ENCODE assay signal across 8 cellular contexts in the genomic region with DNA sequence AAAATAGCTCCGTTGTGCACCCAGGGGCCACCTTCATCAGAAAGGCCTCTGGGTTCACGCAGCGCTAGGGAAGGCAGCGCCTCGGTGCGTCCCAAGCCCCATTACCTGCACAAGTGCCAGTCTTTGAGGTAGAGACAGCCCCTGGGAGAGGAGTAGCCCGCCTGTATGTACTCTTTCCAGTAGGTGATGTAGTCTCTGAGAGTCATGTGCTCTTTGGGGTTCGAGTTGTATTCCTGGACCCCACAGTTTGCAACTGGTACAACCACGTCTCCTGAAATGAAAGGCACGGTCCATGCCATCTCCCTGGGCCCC. TPM values are rescaled to one million over a fixed set of nuclear protein-coding genes. Genes with fewer than 3 reads are reported as not detected.
DNase-seq lines count a peak whose midpoint lies in the region; ATAC-seq, FAIRE-seq and TF ChIP-seq lines count a peak whose summit lies in the region.

No MANE protein-coding gene starts in this region.

- no peak for ATAC-seq in heart right ventricle

- H3K4me1 ChIP-seq in BE2C (no peaks in the 10 kb centered on the region; the same call in 1 of the 2 replicates), H9 (ENCODE audit: insufficient read depth, low read length) (peaks cover 5% of the 10 kb centered on the region; the same call in 1 of the 2 replicates), heart right ventricle (peaks cover 12 to 54% (median 38%) of the 10 kb centered on the region in 9 donors), small intestine (ENCODE audit: control insufficient read depth in 2 of 2, insufficient read depth in 1 of 2, low read depth in 1 of 2, low read length in 1 of 2) (peaks cover 2 to 5% of the 10 kb centered on the region in 2 donors)

- H3K23ac ChIP-seq in H9 (ENCODE audit: insufficient read length, low read depth, low read length): no peak overlapping the region

- H4K8ac ChIP-seq in H9 (replicated peaks; ENCODE audit: insufficient read length, low read depth, low read length): no peak overlapping the region

- no peaks in the 10 kb centered on the region for H3K79me1 ChIP-seq in H9 (ENCODE audit: insufficient read depth, low read depth, low read length, poor library complexity, severe bottlenecking)

- DNase-seq in BE2C: no peak
- no peak for DNase-seq in H9
- no peak for DNase-seq in T-helper 2 cell treated with Interferon-gamma antibody and Interleukin-4, amounts not matched to agents 5 μg/mL and 100 μg/mL, for 36 hours (ENCODE audit: low spot score)
- DNase-seq in heart right ventricle: no peak
- no peak for DNase-seq in small intestine
- DNase-seq in NCI-H2081 treated with DMSO at 0.1 percent for 48 hours (lab: John Stamatoyannopoulos, UW): no peak
- no peak for DNase-seq in NCI-H446 (lab: John Stamatoyannopoulos, UW)
- DNase-seq in Ammon's horn (ENCODE audit: low spot score): no peak

- H3K36me3 ChIP-seq in BE2C (peaks cover 26% of the 10 kb centered on the region), heart right ventricle (peaks cover 0 to 45% (median 10%) of the 10 kb centered on the region in 9 donors), small intestine (ENCODE audit: control insufficient read depth in 2 of 2, insufficient read depth in 2 of 2, low read length in 2 of 2) (no peaks in the 10 kb centered on the region)

- H3K36me3 Mint-ChIP-seq in H9 (ENCODE audit: insufficient read depth in 1 of 3, low read depth in 3 of 3): peaks cover 5 to 21% (median 20%) of the 10 kb centered on the region in 3 experiments; a peak in 6 of 7 replicates
- H3K36me3 Mint-ChIP-seq in T-helper 2 cell treated with Interferon-gamma antibody and Interleukin-4, amounts not matched to agents 5 μg/mL and 100 μg/mL, for 36 hours (ENCODE audit: low read depth): no peaks in the 10 kb centered on the region

- H3K79me2 ChIP-seq in H9 (ENCODE audit: insufficient read depth, low read length): peaks cover 8% of the 10 kb centered on the region; the same call in 1 of the 2 replicates

- H3T11ph ChIP-seq in H9 (ENCODE audit: low read length): no peak overlapping the region

- peak overlapping the region; percentile 95 for H3K4me2 ChIP-seq in H9 (ENCODE audit: insufficient read depth, insufficient read length, low read length)

- H4K91ac ChIP-seq in H9 (ENCODE audit: insufficient read length, low read depth, low read length): no peak overlapping the region

- no peak overlapping the region for H2AFZ ChIP-seq in H9 (ENCODE audit: low read length)

- no peak overlapping the region for H4K5ac ChIP-seq in H9 (ENCODE audit: insufficient read length, low read depth, low read length)

- H3K23me2 ChIP-seq in H9 (ENCODE audit: insufficient read length, low read depth, low read length, poor library complexity, severe bottlenecking): peaks cover 18% of the 10 kb centered on the region

- H3K27me3 ChIP-seq in BE2C: no peaks in the 10 kb centered on the region
- no peaks in the 10 kb centered on the region for H3K27me3 ChIP-seq in H9 (ENCODE audit: insufficient read depth, low read length)
- H3K27me3 ChIP-seq in heart right ventricle: no peaks in the 10 kb centered on the region
- no peaks in the 10 kb centered on the region for H3K27me3 ChIP-seq in small intestine (ENCODE audit: control insufficient read depth in 2 of 2, insufficient read depth in 2 of 2, low read length in 2 of 2)

- H2BK120ac ChIP-seq in H9 (ENCODE audit: low read depth, low read length, poor library complexity, severe bottlenecking): no peak overlapping the region

- H3K4me1 Mint-ChIP-seq in H9: peaks cover 15 to 29% of the 10 kb centered on the region in 2 experiments
- peaks cover 17% of the 10 kb centered on the region for H3K4me1 Mint-ChIP-seq in T-helper 2 cell treated with Interferon-gamma antibody and Interleukin-4, amounts not matched to agents 5 μg/mL and 100 μg/mL, for 36 hours (ENCODE audit: low read depth)

- peak overlapping the region; percentile 41 for H3K18ac ChIP-seq in H9 (ENCODE audit: insufficient read length, low read depth, low read length)

- H2BK5ac ChIP-seq in H9 (ENCODE audit: insufficient read length, low read length): no peak overlapping the region

- no peaks in the 10 kb centered on the region for H3K9me3 ChIP-seq in BE2C
- H3K9me3 ChIP-seq in H9 (ENCODE audit: control insufficient read depth, low read depth, low read length): no peaks in the 10 kb centered on the region
- no peaks in the 10 kb centered on the region for H3K9me3 ChIP-seq in heart right ventricle
- H3K9me3 ChIP-seq in small intestine (ENCODE audit: control insufficient read depth, low read depth): no peaks in the 10 kb centered on the region

- H2BK12ac ChIP-seq in H9 (ENCODE audit: insufficient read length, low read depth, low read length): no peak overlapping the region

- no peak overlapping the region for H3K4ac ChIP-seq in H9 (ENCODE audit: low read depth, low read length)

- H3K4me3 ChIP-seq in BE2C (ENCODE audit: low read depth, low read length) (peak overlapping the region; percentile 95), heart right ventricle (peak overlapping the region; percentile 74 to 100 (median 92)), small intestine (ENCODE audit: low read depth in 1 of 2, low read length in 2 of 2) (peak overlapping the region; percentile 72 to 79)

- no peaks in the 10 kb centered on the region for H3K9me3 Mint-ChIP-seq in H9
- no peaks in the 10 kb centered on the region for H3K9me3 Mint-ChIP-seq in T-helper 2 cell treated with Interferon-gamma antibody and Interleukin-4, amounts not matched to agents 5 μg/mL and 100 μg/mL, for 36 hours

- TF ChIP-seq CTCF in BE2C (IDR thresholded peaks at IDR 0.05; ENCODE audit: low read depth, low read length): no peak
- TF ChIP-seq CTCF in H9 (conservative IDR thresholded peaks at IDR 0.05): no peak
- no peak for TF ChIP-seq CTCF in heart right ventricle (IDR thresholded peaks at IDR 0.05)

- H3K27ac Mint-ChIP-seq in H9: peak overlapping the region in 2 of 3 experiments; percentile 7 to 39; a peak in 1 of 7 replicates
- peak overlapping the region; percentile 84 for H3K27ac Mint-ChIP-seq in T-helper 2 cell treated with Interferon-gamma antibody and Interleukin-4, amounts not matched to agents 5 μg/mL and 100 μg/mL, for 36 hours

- no peak overlapping the region for H2AK5ac ChIP-seq in H9 (ENCODE audit: insufficient read length, low read length)

- no peak overlapping the region for H3K56ac ChIP-seq in H9 (ENCODE audit: insufficient read length, low read depth, low read length)

- H3K9ac ChIP-seq in H9 (ENCODE audit: extremely low read depth, insufficient read length, low read length): peak overlapping the region; percentile 72

- no peak overlapping the region for H2BK15ac ChIP-seq in H9 (ENCODE audit: low read depth, low read length)

- H2BK20ac ChIP-seq in H9 (ENCODE audit: low read depth, low read length, poor library complexity, severe bottlenecking): no peak overlapping the region

- no peaks in the 10 kb centered on the region; the same call in 1 of the 2 replicates for H3K27me3 Mint-ChIP-seq in H9 (ENCODE audit: low read depth)
- no peaks in the 10 kb centered on the region for H3K27me3 Mint-ChIP-seq in T-helper 2 cell treated with Interferon-gamma antibody and Interleukin-4, amounts not matched to agents 5 μg/mL and 100 μg/mL, for 36 hours (ENCODE audit: low read depth)

- FAIRE-seq in small intestine (lab: Jason Lieb, UNC): no peak

- H3K27ac ChIP-seq in H9 (ENCODE audit: insufficient read length, low read depth, low read length): no peak overlapping the region
- H3K27ac ChIP-seq in heart right ventricle: peak overlapping the region; percentile 70 to 96 (median 92)
- H3K27ac ChIP-seq in small intestine (ENCODE audit: low read depth in 1 of 2, low read length in 1 of 2): peak overlapping the region in 1 of 2 donors; percentile 70

- H4K20me1 ChIP-seq in H9 (ENCODE audit: control insufficient read depth, insufficient read depth, insufficient read length): peaks cover 8% of the 10 kb centered on the region

- peak overlapping the region; percentile 80; the same call in 1 of the 2 replicates for H3K14ac ChIP-seq in H9 (ENCODE audit: insufficient read depth, low read length)

- H3K4me3 Mint-ChIP-seq in H9: peak overlapping the region; percentile 89 to 96
- peak overlapping the region; percentile 94 for H3K4me3 Mint-ChIP-seq in T-helper 2 cell treated with Interferon-gamma antibody and Interleukin-4, amounts not matched to agents 5 μg/mL and 100 μg/mL, for 36 hours

- intact Hi-C loops in heart right ventricle (cut with DNase I): loop anchor here in 3 of 10 donors (10.0 kb wide), 2 partner anchors 170 to 250 kb away; a partner anchor contains a TSS

- whole genome bisulfite sequencing in H9 (ENCODE audit: extremely low coverage, insufficient read length, low lambda C conversion rate): no CpG with 5 or more reads among the region's 10 CpGs
- WGBS in heart right ventricle, 2 donors: 2 to 5% methylated on average over 10 of the region's 10 CpGs
- WGBS in small intestine, 3 donors: 1 to 2% (median 1%) methylated on average over 10 of the region's 10 CpGs

RNA-seq across cellular contexts. Expression of a gene that starts 0.6 kb away (rescaled TPM):
- 38.7 TPM for polyA plus RNA-seq in BE2C (2012; ENCODE audit: insufficient read depth, insufficient read length, low read depth)
- total RNA-seq in H9 (2021) (24.4 and 26.0 TPM in 2 replicates), heart right ventricle (10 to 100 TPM in 5 of 10 donors, 1 to 10 TPM in 5; 7.6 to 13.4 (median 9.9) TPM)
- polyA plus RNA-seq in heart right ventricle (10 to 100 TPM; 10.4 to 13.0 TPM), small intestine (10 to 100 TPM in 1 of 3 donors, 1 to 10 TPM in 2; 8.4 to 12.6 (median 9.6) TPM)

RNA-seq across cellular contexts. Expression of a gene that starts 0.7 kb away (rescaled TPM):
- 104 TPM for polyA plus RNA-seq in BE2C (2012; ENCODE audit: insufficient read depth, insufficient read length, low read depth)
- 44.1 TPM in 2 replicates for total RNA-seq in H9 (2021)
- total RNA-seq in heart right ventricle: 100 to 1,000 TPM in 1 of 10 donors, 10 to 100 TPM in 9; 23.2 to 102 (median 65.4) TPM
- polyA plus RNA-seq in heart right ventricle: 10 to 100 TPM; 18.4 to 22.9 TPM
- 10 to 100 TPM in 2 of 3 donors, 1 to 10 TPM in 1; 9.8 to 16.6 (median 14.3) TPM for polyA plus RNA-seq in small intestine
